Comparison of ENCODE assay signal across 9 cellular contexts in genomic region chr11:120186799-120187591, GRCh38. TPM values are rescaled to one million over a fixed set of nuclear protein-coding genes. Genes with fewer than 3 reads are reported as not detected.
DNase-seq lines count a peak whose midpoint lies in the region; ATAC-seq and TF ChIP-seq lines count a peak whose summit lies in the region.
"Had no signal": no experiment of that assay in that cellular context is flagged by ENCODE, and none has a peak within 500 bp of the region (broad histone marks: within the 10 kb centered on the region; RNA-seq: fewer than 3 reads in every experiment).

No MANE protein-coding gene starts in this region.

- WGBS in lung, 2 donors, result 66 to 73% methylated on average over 17 of the region's 17 CpGs

- peaks cover 0 to 2% of the 10 kb centered on the region in 2 donors for H3K4me1 ChIP-seq in lung (ENCODE audit: control insufficient read depth in 2 of 2, insufficient read depth in 2 of 2, low read length in 2 of 2)

- TF ChIP-seq CTCF in GM20000 (IDR thresholded peaks at IDR 0.05; ENCODE audit: extremely low read depth, missing control alignments) (no peak), lung (IDR thresholded peaks at IDR 0.05; ENCODE audit: control extremely low read depth, extremely low read depth) (no peak)

- no peaks in the 10 kb centered on the region for H3K27me3 ChIP-seq in lung (ENCODE audit: control insufficient read depth, insufficient read depth)

- no peaks in the 10 kb centered on the region for H3K36me3 ChIP-seq in lung (ENCODE audit: control insufficient read depth in 2 of 2, insufficient read depth in 2 of 2, low read length in 2 of 2)

- DNase-seq in AG08395 (ENCODE audit: low spot score) (peak; percentile 40), GM20000 (ENCODE audit: low spot score) (peak; percentile 46), lung (ENCODE audit: low spot score) (no peak), NCI-H1105 (lab: John Stamatoyannopoulos, UW) (no peak), medulla oblongata (ENCODE audit: extremely low spot score) (no peak), NCI-H524 treated with DMSO at 0.1 percent for 48 hours (lab: John Stamatoyannopoulos, UW) (no peak), SIG-M5 treated with dmso at 0.1 percent for 504 hours (lab: John Stamatoyannopoulos, UW; ENCODE audit: unreplicated experiment) (no peak)
- DNase-seq: NCI-H2227 treated with DMSO at 0.1 percent for 48 hours had no signal

- ATAC-seq in lung (ENCODE audit: insufficient read depth, low FRiP score), result no peak

- H3K9me3 ChIP-seq in lung (ENCODE audit: control insufficient read depth in 2 of 2, insufficient read depth in 1 of 2, low read length in 1 of 2), result no peaks in the 10 kb centered on the region

- H3K27ac ChIP-seq in angular gyrus (ENCODE audit: low read depth, low read length), result peak overlapping the region; percentile 15
- H3K27ac ChIP-seq in lung (ENCODE audit: low read depth in 1 of 2, low read length in 1 of 2), result peak overlapping the region; percentile 26 to 40

- H3K4me3 ChIP-seq in lung, result no peak overlapping the region

RNA-seq across cellular contexts. Expression of gene OAF, which starts 23.8 kb away (rescaled TPM):
- total RNA-seq in lung, result 10 to 100 TPM in 1 of 2 donors, 1 to 10 TPM in 1; 7.7 to 27.4 TPM
- 10 to 100 TPM in 1 of 2 donors, 1 to 10 TPM in 1; 8.2 to 15.8 TPM for polyA plus RNA-seq in lung

RNA-seq across cellular contexts. Expression of gene TRIM29, which starts 49.1 kb away (rescaled TPM):
- total RNA-seq in lung, result 10 to 100 TPM in 1 of 2 donors, 1 to 10 TPM in 1; 4.4 to 26.6 TPM
- 10 to 100 TPM; 13.0 to 20.7 TPM for polyA plus RNA-seq in lung

RNA-seq across cellular contexts. Expression of gene POU2F3, which starts 52.9 kb away (rescaled TPM):
- 1 to 10 TPM; 2.6 to 2.9 TPM for total RNA-seq in lung
- 1 to 10 TPM; 3.3 to 3.9 TPM for polyA plus RNA-seq in lung

Comparison
In these comparisons a context has a peak if more than half of its experiments do, and no peak if none do; other contexts are left out.
1. DNase-seq: peak in AG08395 (single experiment) and GM20000 (single experiment); none in lung (single experiment), NCI-H1105 (single experiment), medulla oblongata (single experiment), NCI-H524 treated with DMSO at 0.1 percent for 48 hours (single experiment) and SIG-M5 treated with dmso at 0.1 percent for 504 hours (single experiment).